ENCODE assay signal across 14 cellular contexts in genomic region chr15:39432935-39433334, GRCh38.
DNase-seq lines count a peak whose midpoint lies in the region; ATAC-seq and TF ChIP-seq lines count a peak whose summit lies in the region.
"Had no signal": no experiment of that assay in that cellular context is flagged by ENCODE, and none has a peak within 500 bp of the region (broad histone marks: within the 10 kb centered on the region; RNA-seq: fewer than 3 reads in every experiment).

No MANE protein-coding gene starts in this region.

- DNase-seq in CD1c-positive myeloid dendritic cell (ENCODE audit: extremely low spot score) (peak; percentile 16), esophagus squamous epithelium (lab: John Stamatoyannopoulos, UW) (no peak), left ventricle myocardium superior (no peak), stomach (no peak), activated gamma-delta T cell treated with Interleukin-2 at 50 U/mL for 16 hours (no peak), hepatic stellate cell (ENCODE audit: low spot score) (no peak), NCI-H82 treated with DMSO at 0.1 percent for 48 hours (lab: John Stamatoyannopoulos, UW; ENCODE audit: unreplicated experiment) (no peak)
- DNase-seq: CD8-positive, alpha-beta T cell; DND-41; GM23248; NCI-H1417 treated with DMSO at 0.1 percent for 48 hours; NCI-H2081 treated with DMSO at 0.1 percent for 48 hours; NCI-H526; PC-3 had no signal

- WGBS in esophagus squamous epithelium, 2 donors, result 5 to 8% methylated on average over 3 of the region's 3 CpGs
- WGBS in stomach, 5 donors, result 14 to 31% (median 27%) methylated on average over 3 of the region's 3 CpGs

- H3K4me3 ChIP-seq in esophagus squamous epithelium (no peak overlapping the region), stomach (no peak overlapping the region)
- H3K4me3 ChIP-seq: GM23248 had no signal

- TF ChIP-seq CTCF in esophagus squamous epithelium (IDR thresholded peaks at IDR 0.05) (no peak), stomach (IDR thresholded peaks at IDR 0.05) (no peak)

- H3K27ac ChIP-seq in esophagus squamous epithelium (peak overlapping the region; percentile 2 to 75 (median 52)), stomach (peak overlapping the region in 4 of 5 donors; percentile 20 to 61 (median 54))
- H3K27ac ChIP-seq: GM23248 had no signal

- TF ChIP-seq POLR2A in esophagus squamous epithelium (IDR thresholded peaks at IDR 0.05) (no peak), stomach (IDR thresholded peaks at IDR 0.05) (no peak)

- H3K36me3 ChIP-seq in esophagus squamous epithelium (no peaks in the 10 kb centered on the region), stomach (no peaks in the 10 kb centered on the region)

- intact Hi-C loops in esophagus squamous epithelium (cut with DNase I), result no loop called here
- intact Hi-C loops in left ventricle myocardium superior (cut with micrococcal nuclease), result no loop called here
- intact Hi-C loops in stomach (cut with DNase I; ENCODE audit: low total_unique reads), result no loop called here

- no peak for TF ChIP-seq EP300 in stomach (IDR thresholded peaks at IDR 0.05)

- H3K4me1 ChIP-seq in esophagus squamous epithelium, result peaks cover 0 to 78% (median 28%) of the 10 kb centered on the region in 3 donors
- peaks cover 13 to 66% (median 28%) of the 10 kb centered on the region in 4 donors for H3K4me1 ChIP-seq in stomach

- H3K27me3 ChIP-seq in esophagus squamous epithelium (no peaks in the 10 kb centered on the region), stomach (no peaks in the 10 kb centered on the region)

- peak; percentile 76 for ATAC-seq in left ventricle myocardium superior
- ATAC-seq: CD8-positive, alpha-beta T cell; PC-3 had no signal

- H3K9me3 ChIP-seq in esophagus squamous epithelium, result no peaks in the 10 kb centered on the region
- no peaks in the 10 kb centered on the region for H3K9me3 ChIP-seq in stomach
